Comparison of ENCODE assay signal across 8 cellular contexts in genomic region chr20:53827996-53828672, GRCh38.
A peak's percentile ranks its signal among the peaks of the same experiment; 100 is the strongest.
DNase-seq lines count a peak whose midpoint lies in the region; ATAC-seq and TF ChIP-seq lines count a peak whose summit lies in the region.

No MANE protein-coding gene starts in this region.

- intact Hi-C loops in activated CD8-positive, alpha-beta T cell treated with anti-CD3 and anti-CD28 coated beads for 36 hours (cut with micrococcal nuclease): no loop called here
- intact Hi-C loops in left cardiac atrium (cut with DNase I): loop anchor here in 1 of 2 donors (10.0 kb wide), 1 partner anchor 63 kb away; no protein-coding TSS in a partner anchor

- H3K79me2 ChIP-seq in smooth muscle cell (ENCODE audit: low read depth): no peaks in the 10 kb centered on the region

- no peaks in the 10 kb centered on the region for H3K27me3 ChIP-seq in smooth muscle cell (ENCODE audit: low read depth)

- CTCF ChIA-PET in activated naive CD4-positive, alpha-beta T cell treated with anti-CD3 and anti-CD28 coated beads, Interleukin-2, amount 10 ng/mL, durations not matched to agents 7 days and 5 days (lab: Charles Lee): no interaction called here
- CTCF ChIA-PET in activated CD8-positive, alpha-beta T cell treated with anti-CD3 and anti-CD28 coated beads for 36 hours (lab: Charles Lee): interaction anchor here (0.7 to 2.0 kb wide), 6 partner anchors 12 to 108 kb away, joined by 3 to 5 read pairs (median 3); no protein-coding TSS in a partner anchor

- no peaks in the 10 kb centered on the region for H3K36me3 ChIP-seq in smooth muscle cell (ENCODE audit: low read depth)

- H3F3A ChIP-seq in smooth muscle cell (ENCODE audit: low read depth): peaks cover 15% of the 10 kb centered on the region

- peak overlapping the region; percentile 74 for H3K4me3 Mint-ChIP-seq in activated naive CD4-positive, alpha-beta T cell treated with anti-CD3 and anti-CD28 coated beads, Interleukin-2, amount 10 ng/mL, durations not matched to agents 7 days and 5 days
- H3K4me3 Mint-ChIP-seq in activated CD8-positive, alpha-beta T cell treated with anti-CD3 and anti-CD28 coated beads for 36 hours: peak overlapping the region; percentile 71

- H4K20me1 ChIP-seq in smooth muscle cell (ENCODE audit: low read depth): no peaks in the 10 kb centered on the region

- H3K27ac ChIP-seq in smooth muscle cell (ENCODE audit: low read depth): peak overlapping the region; percentile 100

- peak overlapping the region; percentile 90 for H3K4me2 ChIP-seq in smooth muscle cell

- POLR2A ChIA-PET in activated CD8-positive, alpha-beta T cell treated with anti-CD3 and anti-CD28 coated beads for 36 hours (lab: Charles Lee): interaction anchor here (0.5 to 0.7 kb wide), 5 partner anchors 17 to 77 kb away, joined by 3 to 6 read pairs (median 4); no protein-coding TSS in a partner anchor

- peaks cover 12% of the 10 kb centered on the region for H3K9me3 Mint-ChIP-seq in activated naive CD4-positive, alpha-beta T cell treated with anti-CD3 and anti-CD28 coated beads, Interleukin-2, amount 10 ng/mL, durations not matched to agents 7 days and 5 days
- peaks cover 6% of the 10 kb centered on the region for H3K9me3 Mint-ChIP-seq in activated CD8-positive, alpha-beta T cell treated with anti-CD3 and anti-CD28 coated beads for 36 hours

- H3K36me3 Mint-ChIP-seq in activated naive CD4-positive, alpha-beta T cell treated with anti-CD3 and anti-CD28 coated beads, Interleukin-2, amount 10 ng/mL, durations not matched to agents 7 days and 5 days: peaks cover 10% of the 10 kb centered on the region
- peaks cover 4% of the 10 kb centered on the region for H3K36me3 Mint-ChIP-seq in activated CD8-positive, alpha-beta T cell treated with anti-CD3 and anti-CD28 coated beads for 36 hours (ENCODE audit: low read depth)

- no peak for TF ChIP-seq CTCF in activated CD8-positive, alpha-beta T cell treated with anti-CD3 and anti-CD28 coated beads for 36 hours (IDR thresholded peaks at IDR 0.05)
- TF ChIP-seq CTCF in smooth muscle cell (IDR thresholded peaks at IDR 0.05; ENCODE audit: borderline replicate concordance, insufficient read depth, poor library complexity, severe bottlenecking): no peak

- peak overlapping the region; percentile 51 for H3K4me3 ChIP-seq in smooth muscle cell

- 13% methylated on average over 7 of the region's 7 CpGs for WGBS in smooth muscle cell (ENCODE audit: low lambda C conversion rate)

- no peaks in the 10 kb centered on the region for H3K9me3 ChIP-seq in smooth muscle cell (replicated peaks; ENCODE audit: low read depth)

- peak overlapping the region; percentile 91 for H3K27ac Mint-ChIP-seq in activated naive CD4-positive, alpha-beta T cell treated with anti-CD3 and anti-CD28 coated beads, Interleukin-2, amount 10 ng/mL, durations not matched to agents 7 days and 5 days
- peak overlapping the region; percentile 96 for H3K27ac Mint-ChIP-seq in activated CD8-positive, alpha-beta T cell treated with anti-CD3 and anti-CD28 coated beads for 36 hours

- H2AFZ ChIP-seq in smooth muscle cell (ENCODE audit: low read depth): peak overlapping the region; percentile 57

- H3K9ac ChIP-seq in smooth muscle cell (ENCODE audit: low read depth): peak overlapping the region; percentile 99

- DNase-seq in activated naive CD4-positive, alpha-beta T cell treated with anti-CD3 and anti-CD28 coated beads, Interleukin-2, amount 10 ng/mL, durations not matched to agents 7 days and 5 days: no peak
- no peak for DNase-seq in activated naive CD4-positive, alpha-beta T cell treated with Interleukin-2 at 50 U/mL for 16 hours
- DNase-seq in activated CD8-positive, alpha-beta T cell treated with anti-CD3 and anti-CD28 coated beads for 36 hours: no peak
- DNase-seq in left cardiac atrium (no peak), smooth muscle cell (lab: John Stamatoyannopoulos, UW; ENCODE audit: unreplicated experiment) (no peak), NCI-H524 treated with DMSO at 0.1 percent for 48 hours (lab: John Stamatoyannopoulos, UW) (no peak), NCI-H1092 (lab: John Stamatoyannopoulos, UW) (no peak)

- ATAC-seq in activated CD8-positive, alpha-beta T cell treated with anti-CD3 and anti-CD28 coated beads for 36 hours: no peak
- peak; percentile 27 to 65 for ATAC-seq in left cardiac atrium
- ATAC-seq in GM21390 (IDR thresholded peaks at IDR 0.05; ENCODE audit: unreplicated experiment): no peak

- H3K4me1 ChIP-seq in smooth muscle cell (ENCODE audit: low read depth): peaks cover 30% of the 10 kb centered on the region

- peaks cover 63% of the 10 kb centered on the region for H3K4me1 Mint-ChIP-seq in activated naive CD4-positive, alpha-beta T cell treated with anti-CD3 and anti-CD28 coated beads, Interleukin-2, amount 10 ng/mL, durations not matched to agents 7 days and 5 days
- H3K4me1 Mint-ChIP-seq in activated CD8-positive, alpha-beta T cell treated with anti-CD3 and anti-CD28 coated beads for 36 hours (ENCODE audit: low read depth): peaks cover 37% of the 10 kb centered on the region

- no peaks in the 10 kb centered on the region for H3K27me3 Mint-ChIP-seq in activated naive CD4-positive, alpha-beta T cell treated with anti-CD3 and anti-CD28 coated beads, Interleukin-2, amount 10 ng/mL, durations not matched to agents 7 days and 5 days
- no peaks in the 10 kb centered on the region for H3K27me3 Mint-ChIP-seq in activated CD8-positive, alpha-beta T cell treated with anti-CD3 and anti-CD28 coated beads for 36 hours

Comparison
In these comparisons a context has a peak if more than half of its experiments do, and no peak if none do; other contexts are left out.
1. ATAC-seq: peak in left cardiac atrium (2 of 2); none in activated CD8-positive, alpha-beta T cell treated with anti-CD3 and anti-CD28 coated beads for 36 hours (single experiment) and GM21390 (single experiment).